Comparison of ENCODE assay signal across 8 cellular contexts in genomic region chr7:92833766-92834605, GRCh38. TPM values are rescaled to one million over a fixed set of nuclear protein-coding genes. Genes with fewer than 3 reads are reported as not detected.
DNase-seq lines count a peak whose midpoint lies in the region; ATAC-seq and TF ChIP-seq lines count a peak whose summit lies in the region.

No MANE protein-coding gene starts in this region.

- peak overlapping the region; percentile 80 for H3K9ac ChIP-seq in HUES64 (ENCODE audit: low read depth, low read length)

- peak overlapping the region; percentile 71 for H3K4me3 ChIP-seq in HUES64 (ENCODE audit: low read length)
- peak overlapping the region; percentile 90 for H3K4me3 ChIP-seq in left ventricle myocardium inferior
- peak overlapping the region; percentile 81 for H3K4me3 ChIP-seq in psoas muscle

- no peaks in the 10 kb centered on the region for H3K9me3 ChIP-seq in HUES64 (ENCODE audit: insufficient read depth, low read depth, low read length)
- H3K9me3 ChIP-seq in left ventricle myocardium inferior (replicated peaks) = no peaks in the 10 kb centered on the region
- H3K9me3 ChIP-seq in psoas muscle = no peaks in the 10 kb centered on the region

- ATAC-seq in GM21390 (IDR thresholded peaks at IDR 0.05; ENCODE audit: unreplicated experiment) = peak; percentile 41
- peak; percentile 63 to 72 (median 66) for ATAC-seq in psoas muscle

- intact Hi-C loops in left ventricle myocardium inferior (cut with micrococcal nuclease) = loop anchor here (5.0 kb wide), 1 partner anchor 137 kb away; no protein-coding TSS in a partner anchor
- intact Hi-C loops in psoas muscle (cut with DNase I) = loop anchor here (1.0 to 5.0 kb wide), 4 partner anchors 112 to 217 kb away; no protein-coding TSS in a partner anchor

- H3K4me1 ChIP-seq in HUES64 (ENCODE audit: insufficient read depth, low read length) = peaks cover 50% of the 10 kb centered on the region
- peaks cover 80% of the 10 kb centered on the region for H3K4me1 ChIP-seq in left ventricle myocardium inferior
- H3K4me1 ChIP-seq in psoas muscle = peaks cover 15% of the 10 kb centered on the region

- DNase-seq in EL (peak; percentile 82), T follicular helper cell (ENCODE audit: low read depth) (peak; percentile 61), amniotic epithelial cell (ENCODE audit: low read depth) (peak; percentile 73), left ventricle myocardium inferior (peak; percentile 89), psoas muscle (peak; percentile 75 to 77), middle frontal gyrus (ENCODE audit: extremely low spot score, low spot score) (no peak)

- H3K27ac ChIP-seq in HUES64 (ENCODE audit: low read depth, low read length) = peak overlapping the region; percentile 75; the same call in 1 of the 2 replicates
- peak overlapping the region; percentile 96 for H3K27ac ChIP-seq in left ventricle myocardium inferior (replicated peaks)
- H3K27ac ChIP-seq in psoas muscle = peak overlapping the region; percentile 74

- WGBS in HUES64 = under 1% methylated on average over 58 of the region's 59 CpGs
- WGBS in psoas muscle, 3 donors = 0 to 1% (median 1%) methylated on average over 57 to 59 of the region's 59 CpGs

- H3K36me3 ChIP-seq in HUES64 (ENCODE audit: insufficient read depth, low read length) = no peaks in the 10 kb centered on the region
- H3K36me3 ChIP-seq in left ventricle myocardium inferior = no peaks in the 10 kb centered on the region
- H3K36me3 ChIP-seq in psoas muscle (ENCODE audit: insufficient read depth in 1 of 2, low read depth in 1 of 2) = no peaks in the 10 kb centered on the region

- H3K27me3 ChIP-seq in HUES64 (ENCODE audit: insufficient read depth, low read length) (peaks cover 32% of the 10 kb centered on the region), left ventricle myocardium inferior (ENCODE audit: low read depth) (no peaks in the 10 kb centered on the region), psoas muscle (ENCODE audit: insufficient read depth in 3 of 3, low read length in 2 of 3) (peaks cover 0 to 62% (median 16%) of the 10 kb centered on the region in 3 donors)

- TF ChIP-seq CTCF in left ventricle myocardium inferior (IDR thresholded peaks at IDR 0.05; ENCODE audit: borderline replicate concordance) (peak; percentile 38), psoas muscle (IDR thresholded peaks at IDR 0.05) (no peak)

RNA-seq across cellular contexts. Expression of gene CDK6, which starts 2.4 kb away (rescaled TPM):
- 10.6 TPM for polyA plus RNA-seq in HUES64 (2013, experiment 1 of 2)
- polyA plus RNA-seq in HUES64 (2013, experiment 2 of 2) = 12.8 TPM
- total RNA-seq in left ventricle myocardium inferior = 16.5 TPM
- total RNA-seq in psoas muscle = 1 to 10 TPM; 3.2 to 8.0 (median 4.6) TPM
- polyA plus RNA-seq in psoas muscle = under 1 TPM; 0.39 to 0.92 (median 0.60) TPM
